Comparison of ENCODE assay signal across 20 cellular contexts in the genomic region with DNA sequence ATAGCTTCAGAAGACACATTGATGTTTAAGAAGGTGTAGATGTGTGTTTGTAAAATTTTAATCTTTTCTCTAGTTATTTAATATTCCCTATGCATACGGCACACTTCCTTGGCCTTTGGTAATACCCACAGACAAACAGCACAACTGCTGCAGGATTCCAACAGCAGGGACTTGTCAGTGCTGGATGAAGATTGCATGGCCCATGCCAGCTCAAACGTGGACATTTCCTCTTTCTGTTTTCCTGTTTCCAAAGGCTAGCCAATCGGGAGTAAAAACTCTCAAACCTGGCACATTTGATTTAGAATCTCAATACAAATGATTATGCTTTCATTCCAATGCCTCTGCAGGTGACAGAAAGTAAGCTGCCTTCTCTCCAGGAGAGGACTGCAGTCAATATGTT. TPM values are rescaled to one million over a fixed set of nuclear protein-coding genes. Genes with fewer than 3 reads are reported as not detected.
A peak's percentile ranks its signal among the peaks of the same experiment; 100 is the strongest.
DNase-seq lines count a peak whose midpoint lies in the region; TF ChIP-seq lines count a peak whose summit lies in the region.
"Had no signal": no experiment of that assay in that cellular context is flagged by ENCODE, and none has a peak within 500 bp of the region (broad histone marks: within the 10 kb centered on the region; RNA-seq: fewer than 3 reads in every experiment).

No MANE protein-coding gene starts in this region.

- H2AFZ ChIP-seq in osteoblast (ENCODE audit: low read length) = peak overlapping the region; percentile 85

- H3K4me3 ChIP-seq in left ventricle myocardium inferior = no peak overlapping the region
- no peak overlapping the region for H3K4me3 ChIP-seq in fibroblast of pulmonary artery (replicated peaks; ENCODE audit: low read depth, low read length)
- H3K4me3 ChIP-seq in osteoblast (ENCODE audit: insufficient read depth, low read length) = no peak overlapping the region

- intact Hi-C loops in left ventricle myocardium inferior (cut with micrococcal nuclease) = no loop called here
- intact Hi-C loops in cardiac septum (cut with DNase I) = no loop called here

- TF ChIP-seq CTCF in left ventricle myocardium inferior (IDR thresholded peaks at IDR 0.05; ENCODE audit: borderline replicate concordance) = no peak
- TF ChIP-seq CTCF in fibroblast of pulmonary artery (IDR thresholded peaks at IDR 0.05; ENCODE audit: low read length, missing control alignments) = no peak
- no peak for TF ChIP-seq CTCF in osteoblast (IDR thresholded peaks at IDR 0.05; ENCODE audit: extremely low read depth, low read depth, low read length)

- no peaks in the 10 kb centered on the region for H3K79me2 ChIP-seq in osteoblast (ENCODE audit: insufficient read depth, low read length)

- peaks cover 15% of the 10 kb centered on the region for H3K4me1 ChIP-seq in left ventricle myocardium inferior
- H3K4me1 ChIP-seq in osteoblast (ENCODE audit: insufficient read depth, low read length) = peaks cover 16% of the 10 kb centered on the region

- H3K27me3 ChIP-seq in left ventricle myocardium inferior (ENCODE audit: low read depth) (no peaks in the 10 kb centered on the region), osteoblast (ENCODE audit: insufficient read depth, low read length) (no peaks in the 10 kb centered on the region)

- H4K20me1 ChIP-seq in osteoblast (ENCODE audit: insufficient read depth, low read length) = no peaks in the 10 kb centered on the region

- no peak for DNase-seq in left ventricle myocardium inferior
- no peak for DNase-seq in cardiac septum (ENCODE audit: low spot score)
- peak; percentile 77 for DNase-seq in cerebellar cortex (ENCODE audit: low spot score)
- peak; percentile 18 for DNase-seq in fibroblast of pulmonary artery (ENCODE audit: low read depth)
- DNase-seq in osteoblast (ENCODE audit: insufficient read length, low spot score, missing footprints) = no peak
- DNase-seq in glomerular visceral epithelial cell (ENCODE audit: extremely low spot score) = no peak
- no peak for DNase-seq in HPDE6-E6E7 (ENCODE audit: extremely low spot score)
- no peak for DNase-seq in NCI-H2227 (lab: John Stamatoyannopoulos, UW; ENCODE audit: unreplicated experiment)
- DNase-seq: 8988T, Calu3, DMS79 treated with DMSO at 0.1 percent for 48 hours, IMR-90, KG1, MM.1S, NCI-H2029, NCI-H2227 treated with DMSO at 0.1 percent for 48 hours, NCI-H510A, NCI-H69, RPMI8226, SHP77 treated with DMSO at 0.1 percent for 48 hours had no signal

- no peak overlapping the region for H3K4me2 ChIP-seq in osteoblast (ENCODE audit: insufficient read depth, low read length)

- peak overlapping the region; percentile 20 for H3K27ac ChIP-seq in left ventricle myocardium inferior (replicated peaks)
- H3K27ac ChIP-seq in osteoblast (ENCODE audit: low read depth, low read length) = no peak overlapping the region

- peaks cover 12% of the 10 kb centered on the region for H3K9me3 ChIP-seq in left ventricle myocardium inferior (replicated peaks)
- no peaks in the 10 kb centered on the region for H3K9me3 ChIP-seq in osteoblast (ENCODE audit: low read depth, low read length)

- H3K36me3 ChIP-seq in left ventricle myocardium inferior = no peaks in the 10 kb centered on the region
- H3K36me3 ChIP-seq in osteoblast (ENCODE audit: insufficient read depth, low read length) = no peaks in the 10 kb centered on the region

RNA-seq across cellular contexts. Expression of a gene that starts 22.5 kb away (rescaled TPM):
- total RNA-seq in left ventricle myocardium inferior (161 TPM), cardiac septum (132 TPM), osteoblast (8.0 and 14.8 TPM in 2 replicates)

Comparison
In these comparisons a context has a peak if more than half of its experiments do, and no peak if none do; other contexts are left out.
1. DNase-seq: peak in cerebellar cortex (single experiment) and fibroblast of pulmonary artery (single experiment); none in left ventricle myocardium inferior (single experiment), cardiac septum (single experiment), osteoblast (single experiment), glomerular visceral epithelial cell (single experiment), HPDE6-E6E7 (single experiment) and NCI-H2227 (single experiment).